In genomic region chr13:32425158-32425557, GRCh38 we compare ENCODE assay signal across 16 cellular contexts. TPM values are rescaled to one million over a fixed set of nuclear protein-coding genes. Genes with fewer than 3 reads are reported as not detected.
A peak's percentile ranks its signal among the peaks of the same experiment; 100 is the strongest.
DNase-seq lines count a peak whose midpoint lies in the region; TF ChIP-seq lines count a peak whose summit lies in the region.
"Had no signal": no experiment of that assay in that cellular context is flagged by ENCODE, and none has a peak within 500 bp of the region (broad histone marks: within the 10 kb centered on the region; RNA-seq: fewer than 3 reads in every experiment).

No MANE protein-coding gene starts in this region.

- POLR2A ChIA-PET in activated CD4-positive, alpha-beta T cell treated with anti-CD3 and anti-CD28 coated beads, Interleukin-2, amount 10 ng/mL, durations not matched to agents 7 days and 5 days (lab: Charles Lee): no interaction called here

- TF ChIP-seq POLR2A in NB4 (IDR thresholded peaks at IDR 0.05; ENCODE audit: extremely low read depth, insufficient read length): no peak

- peaks cover 35% of the 10 kb centered on the region for H3K4me1 Mint-ChIP-seq in activated CD4-positive, alpha-beta T cell treated with anti-CD3 and anti-CD28 coated beads, Interleukin-2, amount 10 ng/mL, durations not matched to agents 7 days and 5 days
- peaks cover 28% of the 10 kb centered on the region for H3K4me1 Mint-ChIP-seq in brain
- H3K4me1 Mint-ChIP-seq in HFFc6 (ENCODE audit: low read depth): peaks cover 20% of the 10 kb centered on the region

- H3K27ac Mint-ChIP-seq in activated CD4-positive, alpha-beta T cell treated with anti-CD3 and anti-CD28 coated beads, Interleukin-2, amount 10 ng/mL, durations not matched to agents 7 days and 5 days: peak overlapping the region; percentile 97
- no peak overlapping the region for H3K27ac Mint-ChIP-seq in brain
- no peak overlapping the region for H3K27ac Mint-ChIP-seq in HFFc6

- DNase-seq in activated CD4-positive, alpha-beta T cell treated with anti-CD3 and anti-CD28 coated beads, Interleukin-2, amount 10 ng/mL, durations not matched to agents 7 days and 5 days: no peak
- no peak for DNase-seq in activated CD4-positive, alpha-beta T cell treated with anti-CD3 and anti-CD28 coated beads for 4 hours
- DNase-seq in NB4 (ENCODE audit: low read depth) (no peak), pons (ENCODE audit: low spot score) (peak; percentile 18), NCI-H1048 (lab: John Stamatoyannopoulos, UW) (no peak), HFFc6 (no peak), NCI-H146 (lab: John Stamatoyannopoulos, UW) (no peak)
- DNase-seq: aorta, COR-L47, dermis blood vessel endothelial cell, esophagus squamous epithelium, NCI-H187, NCI-H510A treated with DMSO at 0.1 percent for 48 hours, SK-N-SH had no signal

- H3K9me3 Mint-ChIP-seq in activated CD4-positive, alpha-beta T cell treated with anti-CD3 and anti-CD28 coated beads, Interleukin-2, amount 10 ng/mL, durations not matched to agents 7 days and 5 days: peaks cover 9% of the 10 kb centered on the region
- H3K9me3 Mint-ChIP-seq in brain (peaks cover 0 to 1% (median under 1%) of the 10 kb centered on the region in 5 experiments), HFFc6 (peaks cover 2% of the 10 kb centered on the region)

- CTCF ChIA-PET in activated CD4-positive, alpha-beta T cell treated with anti-CD3 and anti-CD28 coated beads, Interleukin-2, amount 10 ng/mL, durations not matched to agents 7 days and 5 days (lab: Charles Lee): no interaction called here

- no peaks in the 10 kb centered on the region for H3K27me3 Mint-ChIP-seq in activated CD4-positive, alpha-beta T cell treated with anti-CD3 and anti-CD28 coated beads, Interleukin-2, amount 10 ng/mL, durations not matched to agents 7 days and 5 days
- H3K27me3 Mint-ChIP-seq in brain (no peaks in the 10 kb centered on the region), HFFc6 (ENCODE audit: insufficient read depth) (peaks cover 5% of the 10 kb centered on the region; the same call in 1 of the 2 replicates)

- peak overlapping the region; percentile 82 for H3K4me3 ChIP-seq in NB4 (ENCODE audit: low read depth, low read length)
- H3K4me3 ChIP-seq: A549 had no signal

- TF ChIP-seq CTCF in NB4 (IDR thresholded peaks at IDR 0.05; ENCODE audit: low read depth, low read length): no peak
- TF ChIP-seq CTCF in brain (conservative IDR thresholded peaks at IDR 0.05): no peak
- no peak for TF ChIP-seq CTCF in HFFc6 (IDR thresholded peaks at IDR 0.05)

- H3K36me3 Mint-ChIP-seq in activated CD4-positive, alpha-beta T cell treated with anti-CD3 and anti-CD28 coated beads, Interleukin-2, amount 10 ng/mL, durations not matched to agents 7 days and 5 days (ENCODE audit: low read depth): peaks cover 58% of the 10 kb centered on the region
- peaks cover 28% of the 10 kb centered on the region for H3K36me3 Mint-ChIP-seq in brain
- H3K36me3 Mint-ChIP-seq in HFFc6 (ENCODE audit: low read depth): peaks cover 15% of the 10 kb centered on the region

- H3K4me3 Mint-ChIP-seq in activated CD4-positive, alpha-beta T cell treated with anti-CD3 and anti-CD28 coated beads, Interleukin-2, amount 10 ng/mL, durations not matched to agents 7 days and 5 days: peak overlapping the region; percentile 87
- H3K4me3 Mint-ChIP-seq in brain: peak overlapping the region in 3 of 5 experiments; percentile 21 to 66 (median 35)
- no peak overlapping the region for H3K4me3 Mint-ChIP-seq in HFFc6

RNA-seq across cellular contexts. Expression of gene N4BP2L1, which starts 2.8 kb away (rescaled TPM):
- total RNA-seq in activated CD4-positive, alpha-beta T cell treated with anti-CD3 and anti-CD28 coated beads, Interleukin-2, amount 10 ng/mL, durations not matched to agents 7 days and 5 days: 10 to 100 TPM; 30.4 to 32.0 TPM
- polyA plus RNA-seq in brain (ENCODE audit: insufficient read depth, low read depth, low replicate concordance): 12.1 TPM
- total RNA-seq in HFFc6 (2021; fragmentation: NEBNext Ultra II Directional; extraction: Animal tissue kit (Norgen Biotek cat#: 25700)): under 1 TPM; 0.08 to 0.60 (median 0.33) TPM

Comparison
In these comparisons a context has a peak if more than half of its experiments do, and no peak if none do; other contexts are left out.
1. RNA of gene N4BP2L1, which starts 2.8 kb away (total RNA-seq): 30.4 to 32.0 TPM in activated CD4-positive, alpha-beta T cell treated with anti-CD3 and anti-CD28 coated beads, Interleukin-2, amount 10 ng/mL, durations not matched to agents 7 days and 5 days; 0.08 to 0.60 TPM in HFFc6; every median in the first group is over 10 times any median in the second.